10 cellular contexts compared by ENCODE assay signal in the genomic region with DNA sequence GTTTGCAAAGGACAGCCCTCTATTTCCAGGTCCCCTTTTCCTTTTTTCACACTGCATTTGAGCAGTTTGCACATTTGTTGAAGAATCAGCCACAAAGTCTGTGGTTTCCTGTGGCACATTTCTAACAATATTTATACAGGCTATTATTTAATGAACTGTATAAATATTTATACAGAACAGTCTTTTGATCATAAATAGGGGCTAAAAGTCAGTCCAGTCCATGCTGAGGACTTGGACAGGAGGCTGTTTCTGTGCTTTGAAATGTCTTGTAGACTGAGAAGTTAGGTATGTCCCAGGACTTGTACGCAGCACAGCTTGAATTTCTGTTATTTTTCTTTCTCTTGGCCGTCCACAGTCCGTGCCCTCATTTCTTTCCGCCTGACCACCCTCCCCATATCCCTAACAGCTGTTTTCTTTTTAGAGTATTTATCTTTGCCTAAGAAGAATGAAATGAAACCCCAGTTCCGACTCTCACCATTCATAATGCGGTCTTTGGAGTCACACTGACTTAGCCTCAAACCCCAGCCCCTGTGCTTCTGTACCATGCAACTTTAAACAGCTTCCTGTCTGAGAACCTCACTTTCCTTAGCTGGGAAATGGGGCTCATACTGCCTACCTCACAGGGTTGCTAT. TPM values are rescaled to one million over a fixed set of nuclear protein-coding genes. Genes with fewer than 3 reads are reported as not detected.
DNase-seq lines count a peak whose midpoint lies in the region; ATAC-seq and TF ChIP-seq lines count a peak whose summit lies in the region.
"Had no signal": no experiment of that assay in that cellular context is flagged by ENCODE, and none has a peak within 500 bp of the region (broad histone marks: within the 10 kb centered on the region; RNA-seq: fewer than 3 reads in every experiment).

No MANE protein-coding gene starts in this region.

- TF ChIP-seq CTCF in 22Rv1 (IDR thresholded peaks at IDR 0.05) (no peak), brain (conservative IDR thresholded peaks at IDR 0.05) (no peak), mesothelial cell of epicardium (IDR thresholded peaks at IDR 0.05; ENCODE audit: unreplicated experiment) (no peak)

- H3K36me3 Mint-ChIP-seq in brain = no peaks in the 10 kb centered on the region
- peaks cover 6% of the 10 kb centered on the region for H3K36me3 Mint-ChIP-seq in mesothelial cell of epicardium

- peak overlapping the region in 1 of 5 experiments; percentile 29 for H3K27ac Mint-ChIP-seq in brain
- H3K27ac Mint-ChIP-seq in mesothelial cell of epicardium = peak overlapping the region; percentile 83
- H3K27ac Mint-ChIP-seq: activated B cell treated with CpG ODN at 0.5 μM for 24 hours had no signal

- H3K4me3 Mint-ChIP-seq in brain (peak overlapping the region in 3 of 5 experiments; percentile 1 to 8 (median 4)), mesothelial cell of epicardium (no peak overlapping the region)
- H3K4me3 Mint-ChIP-seq: activated B cell treated with CpG ODN at 0.5 μM for 24 hours had no signal

- H3K4me1 Mint-ChIP-seq in brain = peaks cover 32% of the 10 kb centered on the region
- peaks cover 30% of the 10 kb centered on the region for H3K4me1 Mint-ChIP-seq in mesothelial cell of epicardium

- DNase-seq in mesothelial cell of epicardium (ENCODE audit: low spot score in 2 of 2, unreplicated experiment in 2 of 2) = no peak
- no peak for DNase-seq in GDM1 (lab: John Stamatoyannopoulos, UW)
- DNase-seq in mucosa of gallbladder (ENCODE audit: low spot score) = no peak
- DNase-seq: activated B cell treated with CpG ODN at 0.5 μM for 24 hours, Calu3 had no signal

- peak overlapping the region; percentile 37 for H3K27ac ChIP-seq in 22Rv1

- peaks cover 0 to 13% (median 0%) of the 10 kb centered on the region in 5 experiments for H3K9me3 Mint-ChIP-seq in brain
- H3K9me3 Mint-ChIP-seq in mesothelial cell of epicardium = peaks cover 14% of the 10 kb centered on the region
- H3K9me3 Mint-ChIP-seq: activated B cell treated with CpG ODN at 0.5 μM for 24 hours had no signal

- peaks cover 3% of the 10 kb centered on the region for H3K27me3 Mint-ChIP-seq in brain
- no peaks in the 10 kb centered on the region for H3K27me3 Mint-ChIP-seq in mesothelial cell of epicardium (ENCODE audit: low read depth)
- H3K27me3 Mint-ChIP-seq: activated B cell treated with CpG ODN at 0.5 μM for 24 hours had no signal

- ATAC-seq in GM21528 (IDR thresholded peaks at IDR 0.05; ENCODE audit: low FRiP score, unreplicated experiment) (peak; percentile 69), HG02588 (IDR thresholded peaks at IDR 0.05; ENCODE audit: unreplicated experiment) (no peak), GM21360 (IDR thresholded peaks at IDR 0.05; ENCODE audit: unreplicated experiment) (no peak)

RNA-seq across cellular contexts. Expression of a gene that starts 19.7 kb away (rescaled TPM):
- 8.0 TPM for polyA plus RNA-seq in brain (ENCODE audit: insufficient read depth, low read depth, low replicate concordance)
- total RNA-seq in mesothelial cell of epicardium = 21.8 to 26.8 TPM (median 26.8 TPM) in 3 replicates
- 36.4 TPM for total RNA-seq in mucosa of gallbladder
